ENCODE assay signal across 12 cellular contexts in genomic region chr11:33721291-33721840, GRCh38. TPM values are rescaled to one million over a fixed set of nuclear protein-coding genes. Genes with fewer than 3 reads are reported as not detected.
DNase-seq lines count a peak whose midpoint lies in the region; ATAC-seq and TF ChIP-seq lines count a peak whose summit lies in the region.
"Had no signal": no experiment of that assay in that cellular context is flagged by ENCODE, and none has a peak within 500 bp of the region (broad histone marks: within the 10 kb centered on the region; RNA-seq: fewer than 3 reads in every experiment).

No MANE protein-coding gene starts in this region.

- DNase-seq in EH (ENCODE audit: low read depth) (peak; percentile 91), NCI-H69 (lab: John Stamatoyannopoulos, UW) (peak; percentile 59), epithelial cell of prostate (ENCODE audit: low read depth, low spot score) (no peak), psoas muscle (peak; percentile 48 to 83), DMS53 treated with DMSO at 0.1 percent for 48 hours (lab: John Stamatoyannopoulos, UW; ENCODE audit: unreplicated experiment) (no peak), inferior parietal cortex (ENCODE audit: extremely low spot score) (no peak), aorta (no peak)
- DNase-seq: activated T-cell treated with anti-CD3 and anti-CD28 coated beads, Interleukin-2, amount 50 U/mL, for 4 hours; NCI-H1930 had no signal

- H3K9me3 ChIP-seq in psoas muscle (no peaks in the 10 kb centered on the region), aorta (ENCODE audit: control insufficient read depth, low read length) (no peaks in the 10 kb centered on the region)

- H3K4me1 ChIP-seq in psoas muscle = peaks cover 98% of the 10 kb centered on the region
- H3K4me1 ChIP-seq in aorta (ENCODE audit: control insufficient read depth in 1 of 2, insufficient read depth in 2 of 2, low read length in 2 of 2) = peaks cover 0 to 2% of the 10 kb centered on the region in 2 donors

- ATAC-seq in psoas muscle = peak; percentile 81 to 87 (median 84)
- no peak for ATAC-seq in HG03159 (IDR thresholded peaks at IDR 0.05; ENCODE audit: unreplicated experiment)
- ATAC-seq in aorta (ENCODE audit: low FRiP score) = no peak
- ATAC-seq: activated T-cell treated with anti-CD3 and anti-CD28 coated beads, Interleukin-2, amount 50 U/mL, for 4 hours; esophagus mucosa had no signal

- WGBS in psoas muscle, 3 donors = 8 to 13% (median 13%) methylated on average over 4 of the region's 4 CpGs
- WGBS in aorta, 2 donors = 56 to 64% methylated on average over 4 of the region's 4 CpGs

- H3K27ac ChIP-seq in epithelial cell of prostate (peak overlapping the region; percentile 81), psoas muscle (peak overlapping the region; percentile 96), aorta (ENCODE audit: low read depth in 1 of 2, low read length in 2 of 2) (no peak overlapping the region)
- H3K27ac ChIP-seq: neural progenitor cell had no signal

- intact Hi-C loops in psoas muscle (cut with DNase I) (no loop called here), aorta (cut with DNase I) (no loop called here)

- peaks cover 11 to 44% of the 10 kb centered on the region in 2 donors for H3K36me3 ChIP-seq in psoas muscle (ENCODE audit: insufficient read depth in 1 of 2, low read depth in 1 of 2)
- peaks cover 0 to 13% of the 10 kb centered on the region in 2 donors for H3K36me3 ChIP-seq in aorta (ENCODE audit: control insufficient read depth in 1 of 2, insufficient read depth in 2 of 2, low read length in 1 of 2)
- H3K36me3 ChIP-seq: neural progenitor cell had no signal

- no peaks in the 10 kb centered on the region for H3K27me3 ChIP-seq in psoas muscle (ENCODE audit: insufficient read depth in 3 of 3, low read length in 2 of 3)
- no peaks in the 10 kb centered on the region for H3K27me3 ChIP-seq in aorta (ENCODE audit: control insufficient read depth in 1 of 2, insufficient read depth in 2 of 2, low read length in 1 of 2)
- H3K27me3 ChIP-seq: neural progenitor cell had no signal

- H3K4me3 ChIP-seq in psoas muscle (peak overlapping the region; percentile 8), aorta (ENCODE audit: low read length in 2 of 2) (no peak overlapping the region)
- H3K4me3 ChIP-seq: neural progenitor cell had no signal

- no peak for TF ChIP-seq CTCF in psoas muscle (IDR thresholded peaks at IDR 0.05)

RNA-seq across cellular contexts. Expression of gene CD59, which starts 14.9 kb away (rescaled TPM):
- 100 to 1,000 TPM; 548 to 930 (median 580) TPM for total RNA-seq in psoas muscle
- 100 to 1,000 TPM; 423 to 754 (median 450) TPM for polyA plus RNA-seq in psoas muscle
- 100 to 1,000 TPM; 665 to 881 TPM for total RNA-seq in aorta
- polyA plus RNA-seq in aorta = 100 to 1,000 TPM; 213 to 543 TPM

RNA-seq across cellular contexts. Expression of gene C11orf91, which starts 20.7 kb away (rescaled TPM):
- total RNA-seq in psoas muscle (under 1 TPM in 3 of 4 donors, not detected in 1; 0.49 to 0.87 (median 0.53) TPM), aorta (under 1 TPM in 1 of 2 donors, not detected in 1; 0.97 TPM)
- polyA plus RNA-seq in psoas muscle (under 1 TPM in 1 of 3 donors, not detected in 2; 0.14 TPM), aorta (not detected)
- total RNA-seq: activated T-cell treated with anti-CD3 and anti-CD28 coated beads, Interleukin-2, amount 50 U/mL, for 4 hours had no signal

RNA-seq across cellular contexts. Expression of gene FBXO3, which starts 53.0 kb away (rescaled TPM):
- 10 to 100 TPM; 35.7 to 52.6 (median 40.9) TPM for total RNA-seq in psoas muscle
- 10 to 100 TPM; 13.4 to 37.6 (median 22.1) TPM for polyA plus RNA-seq in psoas muscle
- total RNA-seq in aorta = 10 to 100 TPM; 33.7 to 35.8 TPM
- 10 to 100 TPM; 17.8 to 28.2 TPM for polyA plus RNA-seq in aorta

Comparison
In these comparisons a context has a peak if more than half of its experiments do, and no peak if none do; other contexts are left out.
1. DNase-seq: peak in EH (single experiment), NCI-H69 (single experiment) and psoas muscle (2 of 2); none in epithelial cell of prostate (single experiment), DMS53 treated with DMSO at 0.1 percent for 48 hours (single experiment), inferior parietal cortex (single experiment) and aorta (0 of 2).
2. H3K27ac ChIP-seq: peak in epithelial cell of prostate (single experiment) and psoas muscle (single experiment); none in aorta (0 of 2).
3. ATAC-seq: peak in psoas muscle (4 of 4); none in HG03159 (single experiment) and aorta (single experiment).